In genomic region chr12:27083861-27084271, GRCh38 we compare ENCODE assay signal across 13 cellular contexts. TPM values are rescaled to one million over a fixed set of nuclear protein-coding genes. Genes with fewer than 3 reads are reported as not detected.
DNase-seq lines count a peak whose midpoint lies in the region; ATAC-seq and TF ChIP-seq lines count a peak whose summit lies in the region.
"Had no signal": no experiment of that assay in that cellular context is flagged by ENCODE, and none has a peak within 500 bp of the region (broad histone marks: within the 10 kb centered on the region; RNA-seq: fewer than 3 reads in every experiment).

No MANE protein-coding gene starts in this region.

- H3K4me1 ChIP-seq in SK-N-SH (ENCODE audit: control insufficient read depth in 1 of 2, insufficient read depth in 2 of 2, low read depth in 1 of 2, low read length in 1 of 2) = peaks cover 0 to 3% of the 10 kb centered on the region in 2 experiments; a peak in 1 of 4 replicates

- no peak overlapping the region for H3K9ac ChIP-seq in SK-N-SH

- H3K27ac ChIP-seq in SK-N-SH (ENCODE audit: low read depth in 2 of 2, low read length in 1 of 2) = no peak overlapping the region

- H3K27me3 ChIP-seq in SK-N-SH (ENCODE audit: insufficient read depth) = no peaks in the 10 kb centered on the region

- no peaks in the 10 kb centered on the region for H3K79me2 ChIP-seq in SK-N-SH (ENCODE audit: insufficient read depth)

- no peaks in the 10 kb centered on the region for H3K9me2 ChIP-seq in SK-N-SH

- no peak for TF ChIP-seq POLR2A in GM18505 (IDR thresholded peaks at IDR 0.05; ENCODE audit: borderline replicate concordance, extremely low read depth, insufficient read depth, insufficient read length)

- DNase-seq in EL = peak; percentile 11
- DNase-seq in SK-N-SH = no peak
- peak; percentile 76 for DNase-seq in fibroblast of pulmonary artery (ENCODE audit: low read depth)
- DNase-seq in pons (ENCODE audit: low spot score) = peak; percentile 19
- DNase-seq in activated CD4-positive, alpha-beta T cell treated with anti-CD3 and anti-CD28 coated beads for 1 hour = no peak
- DNase-seq in RPMI8226 = no peak
- DNase-seq: activated CD4-positive, alpha-beta T cell treated with anti-CD3 and anti-CD28 coated beads for 48 hours; activated naive CD4-positive, alpha-beta T cell treated with anti-CD3 and anti-CD28 coated beads for 36 hours; COR-L47; endodermal cell; NCI-H2107 had no signal

- peak overlapping the region; percentile 36; the same call in 1 of the 2 replicates for H3K4me2 ChIP-seq in SK-N-SH

- TF ChIP-seq CTCF in SK-N-SH (IDR thresholded peaks at IDR 0.05) (no peak), fibroblast of pulmonary artery (IDR thresholded peaks at IDR 0.05; ENCODE audit: low read length, missing control alignments) (no peak)

- H3K9me3 ChIP-seq in SK-N-SH = no peaks in the 10 kb centered on the region

- H3K36me3 ChIP-seq in SK-N-SH (replicated peaks in 1 of 2; ENCODE audit: control insufficient read depth in 1 of 2, insufficient read depth in 2 of 2, low read length in 1 of 2) = no peaks in the 10 kb centered on the region

- POLR2A ChIA-PET in SK-N-SH (lab: Yijun Ruan, JAX) = no interaction called here

- CTCF ChIA-PET in SK-N-SH (lab: Yijun Ruan, JAX) = no interaction called here

- ATAC-seq in HG02938 (IDR thresholded peaks at IDR 0.05; ENCODE audit: unreplicated experiment) (no peak), GM18505 (IDR thresholded peaks at IDR 0.05; ENCODE audit: unreplicated experiment) (no peak)

- no peaks in the 10 kb centered on the region for H4K20me1 ChIP-seq in SK-N-SH (ENCODE audit: insufficient read depth)

- TF ChIP-seq EP300 in SK-N-SH (IDR thresholded peaks at IDR 0.05; ENCODE audit: borderline replicate concordance in 1 of 2, low read depth in 1 of 2, low read length in 1 of 2) = no peak

- WGBS in SK-N-SH (ENCODE audit: low lambda C conversion rate) = 53% methylated on average over 11 of the region's 11 CpGs

- H3K4me3 ChIP-seq in SK-N-SH (ENCODE audit: low read depth in 2 of 2, low read length in 1 of 2) = peak overlapping the region in 1 of 2 experiments; percentile 10; a peak in 1 of 4 replicates
- no peak overlapping the region for H3K4me3 ChIP-seq in fibroblast of pulmonary artery (replicated peaks; ENCODE audit: low read depth, low read length)

- TF ChIP-seq RAD21 in SK-N-SH (IDR thresholded peaks at IDR 0.05; ENCODE audit: low read length) = no peak

- H2AFZ ChIP-seq in SK-N-SH (ENCODE audit: low read depth) = no peak overlapping the region

- H3F3A ChIP-seq in SK-N-SH (replicated peaks; ENCODE audit: insufficient read depth) = no peaks in the 10 kb centered on the region

TF ChIP-seq in SK-N-SH, 30 proteins besides CTCF, POLR2A, EP300 and RAD21:
- TF ChIP-seq RXRA (IDR thresholded peaks at IDR 0.05; ENCODE audit: borderline replicate concordance, low read depth) (no peak), SMC3 (IDR thresholded peaks at IDR 0.05; ENCODE audit: low read depth, low read length) (no peak), MXI1 (IDR thresholded peaks at IDR 0.05; ENCODE audit: low read depth, low read length) (peak; percentile 18; the same call in 1 of the 2 replicates)

RNA-seq across cellular contexts. Expression of gene C12orf71, which starts 1.5 kb away (rescaled TPM):
- polyA plus RNA-seq in SK-N-SH (2012; rRNA removed) = not detected in 2 replicates
- not detected in 2 replicates for polyA plus RNA-seq in SK-N-SH (2012; cell fraction: cytosol; rRNA removed)
- polyA plus RNA-seq in SK-N-SH (2012; cell fraction: nucleus; rRNA removed) = not detected in 2 replicates

Comparison
In these comparisons a context has a peak if more than half of its experiments do, and no peak if none do; other contexts are left out.
1. DNase-seq: peak in EL (single experiment), fibroblast of pulmonary artery (single experiment) and pons (single experiment); none in SK-N-SH (single experiment), activated CD4-positive, alpha-beta T cell treated with anti-CD3 and anti-CD28 coated beads for 1 hour (single experiment) and RPMI8226 (single experiment).